ENCODE assay signal across 29 cellular contexts in genomic region chr16:56438042-56438441, GRCh38.
"Had no signal": no experiment of that assay in that cellular context is flagged by ENCODE, and none has a peak within 500 bp of the region (broad histone marks: within the 10 kb centered on the region; RNA-seq: fewer than 3 reads in every experiment).

No MANE protein-coding gene starts in this region.

- H3K4me3 ChIP-seq: Peyer's patch, SJSA1 had no signal

- ATAC-seq: activated CD8-positive, alpha-beta T cell treated with anti-CD3 and anti-CD28 coated beads, Interleukin-2, amount 10 ng/mL, durations not matched to agents 7 days and 5 days; activated naive CD8-positive, alpha-beta T cell treated with anti-CD3 and anti-CD28 coated beads, Interleukin-2, amount 50 U/mL, for 24 hours; PC-3 had no signal

- H3K27me3 ChIP-seq: Peyer's patch, SJSA1 had no signal

- H3K9ac ChIP-seq: KMS-11, SK-N-SH had no signal

- H3K9me3 Mint-ChIP-seq: activated naive CD4-positive, alpha-beta T cell treated with anti-CD3 and anti-CD28 coated beads, Interleukin-2, amount 50 U/mL, for 24 hours; activated naive CD8-positive, alpha-beta T cell treated with anti-CD3 and anti-CD28 coated beads, Interleukin-2, amount 50 U/mL, for 24 hours; activated T-helper 2 cell treated with anti-CD3 and anti-CD28 coated beads, Interferon-gamma antibody, Interleukin-2, Interleukin-4, amounts not matched to agents 10 μg/mL and 5 μg/mL and 100 μg/mL, durations not matched to agents 14 hours and 24 hours and 36 hours; brain; T-helper 1 cell treated with Interleukin-12 subunit alpha and Interleukin-12 subunit beta and Interleukin-4 antibody, amounts not matched to agents 30 μg/mL and 1 μg/mL, for 36 hours; T-helper 2 cell treated with Interferon-gamma antibody and Interleukin-4, amounts not matched to agents 5 μg/mL and 100 μg/mL, for 36 hours had no signal

- H3K27me3 Mint-ChIP-seq: activated naive CD4-positive, alpha-beta T cell treated with anti-CD3 and anti-CD28 coated beads, Interleukin-2, amount 50 U/mL, for 24 hours; activated naive CD8-positive, alpha-beta T cell treated with anti-CD3 and anti-CD28 coated beads, Interleukin-2, amount 50 U/mL, for 24 hours; brain had no signal

- H3K27ac Mint-ChIP-seq: activated CD8-positive, alpha-beta T cell treated with anti-CD3 and anti-CD28 coated beads, Interleukin-2, amount 10 ng/mL, durations not matched to agents 7 days and 5 days; activated naive CD4-positive, alpha-beta T cell treated with anti-CD3 and anti-CD28 coated beads, Interleukin-2, amount 50 U/mL, for 24 hours; activated naive CD8-positive, alpha-beta T cell treated with anti-CD3 and anti-CD28 coated beads, Interleukin-2, amount 50 U/mL, for 24 hours; brain; T-helper 1 cell treated with Interleukin-12 subunit alpha and Interleukin-12 subunit beta and Interleukin-4 antibody, amounts not matched to agents 30 μg/mL and 1 μg/mL, for 36 hours; T-helper 2 cell treated with Interferon-gamma antibody and Interleukin-4, amounts not matched to agents 5 μg/mL and 100 μg/mL, for 36 hours had no signal

- H3K4me3 Mint-ChIP-seq: activated CD8-positive, alpha-beta T cell treated with anti-CD3 and anti-CD28 coated beads, Interleukin-2, amount 10 ng/mL, durations not matched to agents 7 days and 5 days; activated naive CD4-positive, alpha-beta T cell treated with anti-CD3 and anti-CD28 coated beads, Interleukin-2, amount 50 U/mL, for 24 hours; activated naive CD8-positive, alpha-beta T cell treated with anti-CD3 and anti-CD28 coated beads, Interleukin-2, amount 50 U/mL, for 24 hours; brain; T-helper 1 cell treated with Interleukin-12 subunit alpha and Interleukin-12 subunit beta and Interleukin-4 antibody, amounts not matched to agents 30 μg/mL and 1 μg/mL, for 36 hours; T-helper 2 cell treated with Interferon-gamma antibody and Interleukin-4, amounts not matched to agents 5 μg/mL and 100 μg/mL, for 36 hours had no signal

- H3K27ac ChIP-seq: KMS-11, Peyer's patch, SJSA1, WERI-Rb-1 had no signal

- H3K9me3 ChIP-seq: Peyer's patch, SJSA1, SK-N-SH had no signal

- H3K4me1 ChIP-seq: Peyer's patch, SJSA1 had no signal

- DNase-seq: activated CD4-positive, alpha-beta T cell treated with anti-CD3 and anti-CD28 coated beads for 1 hour; activated CD4-positive, alpha-beta T cell treated with anti-CD3 and anti-CD28 coated beads for 48 hours; activated CD4-positive, CD25-positive, alpha-beta regulatory T cell; activated CD8-positive, alpha-beta T cell treated with anti-CD3 and anti-CD28 coated beads, Interleukin-2, amount 10 ng/mL, durations not matched to agents 7 days and 5 days; activated gamma-delta T cell; activated naive CD4-positive, alpha-beta T cell treated with Interleukin-2 at 50 U/mL for 16 hours; activated naive CD8-positive, alpha-beta T cell treated with anti-CD3 and anti-CD28 coated beads, Interleukin-2, amount 50 U/mL, for 24 hours; anterior cingulate cortex; caudate nucleus; cerebellar nuclear complex; NCI-H1092 treated with DMSO at 0.1 percent for 48 hours; NCI-H1417; NCI-H187 treated with DMSO at 0.1 percent for 48 hours; NCI-H2081 treated with DMSO at 0.1 percent for 48 hours; NCI-H226; NCI-H524 treated with DMSO at 0.1 percent for 48 hours; PC-3; Peyer's patch; RPMI8226; SHP77 treated with DMSO at 0.1 percent for 48 hours; SK-N-SH; WERI-Rb-1 had no signal

- H3K4me1 Mint-ChIP-seq: brain had no signal

- H3K4me2 ChIP-seq: KMS-11, SK-N-SH had no signal
